ENCODE assay signal across 19 cellular contexts in the genomic region with DNA sequence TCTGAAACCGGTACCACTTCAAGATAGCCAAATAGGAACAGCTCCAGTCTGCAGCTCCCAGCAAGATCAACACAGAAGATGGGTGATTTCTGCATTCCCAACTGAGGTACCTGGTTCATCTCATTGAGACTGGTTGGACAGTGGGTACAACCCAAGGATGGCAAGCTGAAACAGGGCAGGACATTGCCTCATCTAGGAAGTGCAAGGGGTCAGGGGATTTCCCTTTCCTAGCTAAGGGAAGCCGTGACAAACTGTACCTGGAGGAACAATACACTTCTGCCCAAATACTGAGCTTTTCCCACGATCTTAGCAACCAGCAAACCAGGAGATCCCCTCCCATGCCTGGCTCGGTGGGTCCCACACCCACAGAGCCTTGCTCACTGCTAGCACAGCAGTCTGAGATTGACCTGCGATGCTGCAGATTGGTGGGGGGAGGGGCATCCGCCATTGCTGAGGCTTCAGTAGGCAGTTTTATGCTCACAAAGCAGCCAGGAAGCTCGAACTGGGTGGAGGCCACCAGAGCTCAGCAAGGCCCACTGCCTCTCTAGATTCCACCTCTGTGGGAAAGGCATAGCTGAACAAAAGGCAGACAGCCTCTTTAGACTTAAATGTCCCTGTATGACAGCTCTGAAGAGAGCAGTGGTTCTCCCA. TPM values are rescaled to one million over a fixed set of nuclear protein-coding genes. Genes with fewer than 3 reads are reported as not detected.
DNase-seq lines count a peak whose midpoint lies in the region; ATAC-seq, FAIRE-seq and TF ChIP-seq lines count a peak whose summit lies in the region.
"Had no signal": no experiment of that assay in that cellular context is flagged by ENCODE, and none has a peak within 500 bp of the region (broad histone marks: within the 10 kb centered on the region; RNA-seq: fewer than 3 reads in every experiment).

No MANE protein-coding gene starts in this region.

- no peaks in the 10 kb centered on the region for H3K79me2 ChIP-seq in HepG2 (ENCODE audit: insufficient read depth, low read length)

- H2AFZ ChIP-seq in HepG2 (ENCODE audit: low read length), result no peak overlapping the region
- H2AFZ ChIP-seq: GM23248 had no signal

- H3K4me3 ChIP-seq in HepG2 (replicated peaks in 1 of 3; ENCODE audit: insufficient read depth in 1 of 3, low read depth in 2 of 3, low read length in 3 of 3) (no peak overlapping the region), right lobe of liver (no peak overlapping the region), bronchial epithelial cell (ENCODE audit: low read depth, low read length) (no peak overlapping the region)
- H3K4me3 ChIP-seq: BLaER1 treated with 17β-estradiol and CSF1 and Interleukin-3, amounts not matched to agents 10 nM and 100 nM; GM12878; GM23248 had no signal

- ATAC-seq in HepG2, result no peak
- ATAC-seq in right lobe of liver, result no peak
- peak; percentile 69 for ATAC-seq in esophagus mucosa
- ATAC-seq: GM12878 had no signal

- H3K4me1 ChIP-seq in HepG2 (ENCODE audit: insufficient read depth, low read length) (no peaks in the 10 kb centered on the region), right lobe of liver (no peaks in the 10 kb centered on the region)
- H3K4me1 ChIP-seq: BLaER1 treated with 17β-estradiol and CSF1 and Interleukin-3, amounts not matched to agents 10 nM and 100 nM; Caco-2 had no signal

- no peaks in the 10 kb centered on the region for H3K36me3 ChIP-seq in HepG2 (replicated peaks in 1 of 2; ENCODE audit: control insufficient read depth in 1 of 2, insufficient read depth in 2 of 2, low read length in 2 of 2)
- H3K36me3 ChIP-seq in right lobe of liver, result no peaks in the 10 kb centered on the region
- H3K36me3 ChIP-seq in bronchial epithelial cell (ENCODE audit: control insufficient read depth, insufficient read depth, low read length), result no peaks in the 10 kb centered on the region
- H3K36me3 ChIP-seq: BLaER1 treated with 17β-estradiol and CSF1 and Interleukin-3, amounts not matched to agents 10 nM and 100 nM had no signal

- FAIRE-seq in HepG2 (lab: Jason Lieb, UNC) (no peak), bronchial epithelial cell (lab: Jason Lieb, UNC) (no peak)
- FAIRE-seq: D721Med, GM12878, GM19239 had no signal

- H3K9me3 ChIP-seq in HepG2 (ENCODE audit: low read length) (no peaks in the 10 kb centered on the region), right lobe of liver (no peaks in the 10 kb centered on the region)

- TF ChIP-seq EP300 in HepG2 (IDR thresholded peaks at IDR 0.05; ENCODE audit: low read depth in 2 of 2, low read length in 2 of 2) (no peak), HepG2 (CRISPR knock-in tag; IDR thresholded peaks at IDR 0.05; ENCODE audit: borderline replicate concordance) (no peak)

- H4K20me1 ChIP-seq in HepG2 (ENCODE audit: insufficient read depth, low read length), result no peaks in the 10 kb centered on the region
- H4K20me1 ChIP-seq: BLaER1 treated with 17β-estradiol and CSF1 and Interleukin-3, amounts not matched to agents 10 nM and 100 nM had no signal

- intact Hi-C loops in HepG2 (cut with micrococcal nuclease; ENCODE audit: unreplicated experiment), result no loop called here
- intact Hi-C loops in right lobe of liver (cut with DNase I), result no loop called here

- 23% methylated on average over 4 of the region's 7 CpGs for WGBS in HepG2 (ENCODE audit: low lambda C conversion rate)
- 61% methylated on average over 2 of the region's 7 CpGs for WGBS in right lobe of liver (ENCODE audit: insufficient coverage, low coverage, low lambda C conversion rate, missing lambda C conversion rate)

- no peak overlapping the region for H3K4me2 ChIP-seq in HepG2 (ENCODE audit: low read depth, low read length)
- H3K4me2 ChIP-seq: BLaER1 treated with 17β-estradiol and CSF1 and Interleukin-3, amounts not matched to agents 10 nM and 100 nM had no signal

- TF ChIP-seq POLR2A in HepG2 (IDR thresholded peaks at IDR 0.05; ENCODE audit: insufficient read depth in 1 of 2, low read depth in 2 of 2, low read length in 2 of 2) (no peak), right lobe of liver (IDR thresholded peaks at IDR 0.05) (no peak)

- CTCF ChIA-PET in HepG2 (lab: Yijun Ruan, JAX; ENCODE audit: low intra/inter-chr PET ratio, low total read pairs), result no interaction called here

- H3K27me3 ChIP-seq in HepG2 (ENCODE audit: control insufficient read depth in 1 of 2, insufficient read depth in 2 of 2, low read length in 2 of 2), result no peaks in the 10 kb centered on the region
- H3K27me3 ChIP-seq in right lobe of liver, result no peaks in the 10 kb centered on the region
- no peaks in the 10 kb centered on the region for H3K27me3 ChIP-seq in bronchial epithelial cell (ENCODE audit: control insufficient read depth, insufficient read depth, low read length)
- H3K27me3 ChIP-seq: BLaER1 treated with 17β-estradiol and CSF1 and Interleukin-3, amounts not matched to agents 10 nM and 100 nM had no signal

- H3K9ac ChIP-seq in HepG2 (ENCODE audit: insufficient read depth, low read depth, low read length), result no peak overlapping the region
- H3K9ac ChIP-seq: BLaER1 treated with 17β-estradiol and CSF1 and Interleukin-3, amounts not matched to agents 10 nM and 100 nM; GM23248 had no signal

- TF ChIP-seq RAD21 in HepG2 (CRISPR knock-in tag; IDR thresholded peaks at IDR 0.05), result no peak

- no peak for TF ChIP-seq CTCF in HepG2 (CRISPR knock-in tag; IDR thresholded peaks at IDR 0.05)
- no peak for TF ChIP-seq CTCF in right lobe of liver (IDR thresholded peaks at IDR 0.05)
- no peak for TF ChIP-seq CTCF in bronchial epithelial cell (IDR thresholded peaks at IDR 0.05; ENCODE audit: insufficient read depth, low read length, severe bottlenecking)

- in situ Hi-C loops in HepG2 (cut with HindIII; ENCODE audit: extremely low pct_ligation_motif_present, low pct_unique_long_range_greater_than_20kb), result no loop called here
- in situ Hi-C loops in ACHN (cut with HindIII; ENCODE audit: low pct_ligation_motif_present, low pct_unique_long_range_greater_than_20kb, low sequenced_read_pairs), result no loop called here

- no peak overlapping the region for H3K27ac ChIP-seq in HepG2 (ENCODE audit: extremely low read length, insufficient read depth, low read length)
- no peak overlapping the region for H3K27ac ChIP-seq in right lobe of liver
- H3K27ac ChIP-seq: BLaER1 treated with 17β-estradiol and CSF1 and Interleukin-3, amounts not matched to agents 10 nM and 100 nM; GM23248 had no signal

- no TSS peak for BruUV-seq in HepG2 (replicated peaks; lab: Mats Ljungman, UMichigan)

- POLR2A ChIA-PET in HepG2 (lab: Yijun Ruan, JAX), result no interaction called here

- DNase-seq in HepG2 (ENCODE audit: low spot score) (no peak), right lobe of liver (no peak), bronchial epithelial cell (ENCODE audit: low read depth) (peak; percentile 51), ACHN (no peak), iPS-NIHi7 (ENCODE audit: extremely low spot score) (no peak), COR-L47 (lab: John Stamatoyannopoulos, UW) (no peak), RKO (ENCODE audit: low spot score) (no peak)
- DNase-seq: 8988T; Caco-2; CD8-positive, alpha-beta memory T cell; GDM1; GM23248; H7; KG1 had no signal

TF ChIP-seq in HepG2, 621 proteins besides CTCF, POLR2A, EP300 and RAD21 (continues in another document):
- no peak for TF ChIP-seq ZNF800 (CRISPR knock-in tag; IDR thresholded peaks at IDR 0.05)

RNA-seq across cellular contexts. Expression of gene C11orf58, which starts 59.9 kb away (rescaled TPM):
- 167 and 271 TPM in 2 replicates for total RNA-seq in HepG2 (2016; rRNA removed; fragmentation: Illumina TruSeq; extraction: Trizol)
- total RNA-seq in HepG2 (2016; cell fraction: cytosol; rRNA removed; fragmentation: Illumina TruSeq; extraction: Trizol; ENCODE audit: low read depth), result 28.7 and 31.1 TPM in 2 replicates
- total RNA-seq in HepG2 (2016; cell fraction: insoluble cytoplasmic fraction; rRNA removed; fragmentation: Illumina TruSeq; extraction: Trizol), result 172 and 267 TPM in 2 replicates
- 54.6 and 66.3 TPM in 2 replicates for total RNA-seq in HepG2 (2016; cell fraction: membrane; rRNA removed; fragmentation: Illumina TruSeq; extraction: Trizol)
- 102 and 105 TPM in 2 replicates for total RNA-seq in HepG2 (2016; cell fraction: nucleus; rRNA removed; fragmentation: Illumina TruSeq; extraction: Trizol)
- 65.8 and 83.8 TPM in 2 replicates for polyA plus RNA-seq in HepG2 (2011; rRNA removed)
- polyA plus RNA-seq in HepG2 (2011; cell fraction: cytosol; rRNA removed), result 48.8 and 63.9 TPM in 2 replicates
- 32.9 and 41.1 TPM in 2 replicates for polyA plus RNA-seq in HepG2 (2011; cell fraction: nucleus; rRNA removed)
- polyA plus RNA-seq in HepG2 (2012), result 122 and 187 TPM in 2 replicates
- polyA plus RNA-seq in HepG2 (2016; cell fraction: cytosol; fragmentation: Illumina TruSeq; extraction: Trizol; ENCODE audit: low read depth), result 28.9 and 36.4 TPM in 2 replicates
- polyA plus RNA-seq in HepG2 (2016; cell fraction: insoluble cytoplasmic fraction; fragmentation: Illumina TruSeq; extraction: Trizol; ENCODE audit: low read depth), result 352 and 397 TPM in 2 replicates
- 50.7 and 60.3 TPM in 2 replicates for polyA plus RNA-seq in HepG2 (2016; cell fraction: membrane; fragmentation: Illumina TruSeq; extraction: Trizol; ENCODE audit: low read depth)
- polyA plus RNA-seq in HepG2 (2016; cell fraction: nucleus; fragmentation: Illumina TruSeq; extraction: Trizol; ENCODE audit: insufficient read depth, low read depth), result 149 and 156 TPM in 2 replicates
- 55.1 and 86.4 TPM in 2 replicates for polyA minus RNA-seq in HepG2 (2011; rRNA and poly(A)+ RNA removed; ENCODE audit: low replicate concordance)
- 84.8 and 85.0 TPM in 2 replicates for polyA minus RNA-seq in HepG2 (2011; cell fraction: cytosol; rRNA and poly(A)+ RNA removed)
- polyA minus RNA-seq in HepG2 (2011; cell fraction: nucleus; rRNA and poly(A)+ RNA removed), result 86.7 and 87.2 TPM in 2 replicates
- total RNA-seq in right lobe of liver, result 10 to 100 TPM; 50.3 to 79.1 (median 56.9) TPM
- 256 and 405 TPM in 2 replicates for total RNA-seq in bronchial epithelial cell
- 60.0 TPM for total RNA-seq in esophagus mucosa
